In genomic region chr12:47990351-47991105, GRCh38 we compare ENCODE assay signal across 8 cellular contexts. TPM values are rescaled to one million over a fixed set of nuclear protein-coding genes. Genes with fewer than 3 reads are reported as not detected.
A peak's percentile ranks its signal among the peaks of the same experiment; 100 is the strongest.
DNase-seq lines count a peak whose midpoint lies in the region; ATAC-seq and TF ChIP-seq lines count a peak whose summit lies in the region.

No MANE protein-coding gene starts in this region.

- ATAC-seq in GM21390 (IDR thresholded peaks at IDR 0.05; ENCODE audit: unreplicated experiment): peak; percentile 98
- peak; percentile 97 for ATAC-seq in activated T-cell treated with anti-CD3 and anti-CD28 coated beads, Interleukin-2, amount 50 U/mL, for 72 hours (replicated peaks in 1 of 2)

- H3K4me3 Mint-ChIP-seq in activated T-cell treated with anti-CD3 and anti-CD28 coated beads, Interleukin-2, amount 50 U/mL, for 72 hours: peak overlapping the region; percentile 10 to 16

- peaks cover 39% of the 10 kb centered on the region for H3K27me3 Mint-ChIP-seq in activated T-cell treated with anti-CD3 and anti-CD28 coated beads, Interleukin-2, amount 50 U/mL, for 72 hours (ENCODE audit: low read depth)

- DNase-seq in EH (ENCODE audit: low read depth): peak; percentile 25
- DNase-seq in HL-60 (ENCODE audit: low read depth in 1 of 2, low spot score in 1 of 2): peak; percentile 37 to 74
- peak; percentile 68 to 72 for DNase-seq in activated T-cell treated with anti-CD3 and anti-CD28 coated beads, Interleukin-2, amount 50 U/mL, for 72 hours
- peak; percentile 57 for DNase-seq in stimulated activated CD4-positive, alpha-beta T cell treated with anti-CD3 and anti-CD28 coated beads, Interleukin-1b, Interleukin-23, amount 100 ng/mL, for 48 hours
- DNase-seq in tibial nerve (ENCODE audit: low spot score in 2 of 2): no peak
- DNase-seq in SK-N-DZ (ENCODE audit: low spot score): no peak
- DNase-seq in prostate gland (ENCODE audit: low spot score): no peak

- H3K9me3 Mint-ChIP-seq in activated T-cell treated with anti-CD3 and anti-CD28 coated beads, Interleukin-2, amount 50 U/mL, for 72 hours: no peaks in the 10 kb centered on the region

- no peaks in the 10 kb centered on the region for H3K36me3 Mint-ChIP-seq in activated T-cell treated with anti-CD3 and anti-CD28 coated beads, Interleukin-2, amount 50 U/mL, for 72 hours (ENCODE audit: insufficient read depth in 2 of 2)

- H3K9me3 ChIP-seq in tibial nerve (no peaks in the 10 kb centered on the region), prostate gland (no peaks in the 10 kb centered on the region)

- no peak overlapping the region for H3K4me3 ChIP-seq in HL-60 (replicated peaks; ENCODE audit: insufficient read depth, low read length)
- no peak overlapping the region for H3K4me3 ChIP-seq in tibial nerve
- no peak overlapping the region for H3K4me3 ChIP-seq in prostate gland

- no peak overlapping the region for H3K27ac Mint-ChIP-seq in activated T-cell treated with anti-CD3 and anti-CD28 coated beads, Interleukin-2, amount 50 U/mL, for 72 hours

- no peak for TF ChIP-seq EP300 in tibial nerve (IDR thresholded peaks at IDR 0.05)

- TF ChIP-seq POLR2A in tibial nerve (IDR thresholded peaks at IDR 0.05) (no peak), prostate gland (IDR thresholded peaks at IDR 0.05) (no peak)

- TF ChIP-seq CTCF in HL-60 (IDR thresholded peaks at IDR 0.05; ENCODE audit: insufficient read depth, low read length) (no peak), tibial nerve (IDR thresholded peaks at IDR 0.05) (no peak), prostate gland (IDR thresholded peaks at IDR 0.05) (no peak)

- H3K27me3 ChIP-seq in HL-60 (ENCODE audit: insufficient read depth, poor library complexity, severe bottlenecking) (peaks cover 11% of the 10 kb centered on the region), tibial nerve (no peaks in the 10 kb centered on the region), prostate gland (replicated peaks; ENCODE audit: insufficient read depth) (no peaks in the 10 kb centered on the region)

- intact Hi-C loops in prostate gland (cut with DNase I): no loop called here

- H3K36me3 ChIP-seq in tibial nerve: no peaks in the 10 kb centered on the region
- no peaks in the 10 kb centered on the region for H3K36me3 ChIP-seq in prostate gland

- 68 to 84% methylated on average over 7 of the region's 7 CpGs for WGBS in tibial nerve, 2 donors
- 79% methylated on average over 7 of the region's 7 CpGs for WGBS in prostate gland

- H3K4me1 ChIP-seq in tibial nerve (no peaks in the 10 kb centered on the region), prostate gland (replicated peaks) (no peaks in the 10 kb centered on the region)

- H3K27ac ChIP-seq in HL-60 (replicated peaks) (no peak overlapping the region), tibial nerve (no peak overlapping the region), prostate gland (no peak overlapping the region)

- H3K4me1 Mint-ChIP-seq in activated T-cell treated with anti-CD3 and anti-CD28 coated beads, Interleukin-2, amount 50 U/mL, for 72 hours (ENCODE audit: low read depth): peaks cover 18% of the 10 kb centered on the region

RNA-seq across cellular contexts. Expression of gene COL2A1, which starts 13.7 kb away (rescaled TPM):
- total RNA-seq in activated T-cell treated with anti-CD3 and anti-CD28 coated beads, Interleukin-2, amount 50 U/mL, for 72 hours: under 1 TPM in 1 of 2 donors, not detected in 1; 0.14 TPM
- total RNA-seq in tibial nerve (not detected), prostate gland (1 to 10 TPM in 1 of 2 donors, under 1 TPM in 1; 0.14 to 1.9 TPM)
- polyA plus RNA-seq in SK-N-DZ (2014; cell fraction: cytosol; rRNA removed): 6.6 and 9.9 TPM in 2 replicates
- 55.9 and 74.4 TPM in 2 replicates for polyA plus RNA-seq in SK-N-DZ (2014; cell fraction: nucleus; rRNA removed)

RNA-seq across cellular contexts. Expression of gene TMEM106C, which starts 27.1 kb away (rescaled TPM):
- 100 to 1,000 TPM; 124 to 149 TPM for total RNA-seq in activated T-cell treated with anti-CD3 and anti-CD28 coated beads, Interleukin-2, amount 50 U/mL, for 72 hours
- total RNA-seq in tibial nerve (10 to 100 TPM; 26.9 to 69.7 (median 49.5) TPM), prostate gland (10 to 100 TPM; 54.6 to 91.1 TPM)
- polyA plus RNA-seq in SK-N-DZ (2014; cell fraction: cytosol; rRNA removed): 173 and 195 TPM in 2 replicates
- polyA plus RNA-seq in SK-N-DZ (2014; cell fraction: nucleus; rRNA removed): 225 and 276 TPM in 2 replicates

Comparison
In these comparisons a context has a peak if more than half of its experiments do, and no peak if none do; other contexts are left out.
1. DNase-seq: peak in EH (single experiment), HL-60 (2 of 2), activated T-cell treated with anti-CD3 and anti-CD28 coated beads, Interleukin-2, amount 50 U/mL, for 72 hours (2 of 2) and stimulated activated CD4-positive, alpha-beta T cell treated with anti-CD3 and anti-CD28 coated beads, Interleukin-1b, Interleukin-23, amount 100 ng/mL, for 48 hours (single experiment); none in tibial nerve (0 of 2), SK-N-DZ (single experiment) and prostate gland (single experiment).